ENCODE assay signal across 19 cellular contexts in the genomic region with DNA sequence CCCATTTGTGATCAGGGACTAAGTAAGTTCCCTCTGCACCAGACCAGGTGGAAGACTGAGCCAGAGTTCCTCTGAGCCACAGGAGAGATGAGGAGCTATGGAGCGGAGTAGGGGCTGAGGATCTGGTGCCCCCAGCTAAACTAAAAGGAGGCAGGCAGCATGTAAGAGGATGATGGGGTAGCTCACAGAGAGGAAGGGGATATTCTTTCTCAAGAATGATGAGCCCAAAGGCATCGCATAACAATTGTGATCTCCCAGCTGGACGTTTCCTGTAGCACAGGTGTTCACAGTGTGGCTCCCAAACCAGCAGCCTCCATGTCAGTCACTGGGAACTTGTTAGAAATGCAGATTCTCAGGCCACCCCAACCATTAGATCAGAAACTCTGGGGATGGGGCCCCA. TPM values are rescaled to one million over a fixed set of nuclear protein-coding genes. Genes with fewer than 3 reads are reported as not detected.
DNase-seq lines count a peak whose midpoint lies in the region; ATAC-seq and TF ChIP-seq lines count a peak whose summit lies in the region.
"Had no signal": no experiment of that assay in that cellular context is flagged by ENCODE, and none has a peak within 500 bp of the region (broad histone marks: within the 10 kb centered on the region; RNA-seq: fewer than 3 reads in every experiment).

No MANE protein-coding gene starts in this region.

- H3K9me3 Mint-ChIP-seq in nephron progenitor cell (no peaks in the 10 kb centered on the region), Caco-2 (ENCODE audit: unreplicated experiment) (no peaks in the 10 kb centered on the region)
- H3K9me3 Mint-ChIP-seq: CD8-positive, alpha-beta T cell; naive B cell; stimulated activated naive CD8-positive, alpha-beta T cell treated with anti-CD3 and anti-CD28 coated beads, Interleukin-15, amount 100 ng/mL, for 72 hours had no signal

- intact Hi-C loops in breast epithelium (cut with DNase I; ENCODE audit: low total_unique reads), result no loop called here
- intact Hi-C loops in mammary epithelial cell (cut with micrococcal nuclease), result no loop called here
- intact Hi-C loops in esophagus squamous epithelium (cut with DNase I), result no loop called here
- intact Hi-C loops in upper lobe of right lung (cut with DNase I), result no loop called here
- intact Hi-C loops in Caco-2 (cut with micrococcal nuclease; ENCODE audit: unreplicated experiment), result no loop called here

- POLR2A ChIA-PET in Caco-2 (lab: Charles Lee), result interaction anchor here (1.3 kb wide), 1 partner anchor 223 kb away, joined by 5 read pairs; no protein-coding TSS in a partner anchor

- H3K4me3 ChIP-seq in breast epithelium (no peak overlapping the region), mammary epithelial cell (replicated peaks in 1 of 3; ENCODE audit: insufficient read depth in 1 of 3, low read depth in 2 of 3, low read length in 3 of 3) (no peak overlapping the region), esophagus squamous epithelium (no peak overlapping the region), upper lobe of right lung (no peak overlapping the region), Caco-2 (ENCODE audit: low read depth, low read length) (no peak overlapping the region)
- H3K4me3 ChIP-seq: MG63, right lobe of liver had no signal

- H3K27me3 ChIP-seq in breast epithelium, result no peaks in the 10 kb centered on the region
- no peaks in the 10 kb centered on the region for H3K27me3 ChIP-seq in mammary epithelial cell (ENCODE audit: insufficient read depth, low read length)
- H3K27me3 ChIP-seq in esophagus squamous epithelium, result no peaks in the 10 kb centered on the region
- no peaks in the 10 kb centered on the region for H3K27me3 ChIP-seq in upper lobe of right lung
- H3K27me3 ChIP-seq in Caco-2 (replicated peaks; ENCODE audit: control insufficient read depth, insufficient read depth, low read length), result no peaks in the 10 kb centered on the region; the same call in 1 of the 2 replicates
- H3K27me3 ChIP-seq: MG63, right lobe of liver had no signal

- dilution Hi-C loops in mammary epithelial cell (cut with HindIII; ENCODE audit: low sequenced_read_pairs), result no loop called here

- H3K9me3 ChIP-seq in breast epithelium (no peaks in the 10 kb centered on the region), mammary epithelial cell (replicated peaks; ENCODE audit: insufficient read depth, low read length) (no peaks in the 10 kb centered on the region), esophagus squamous epithelium (no peaks in the 10 kb centered on the region), upper lobe of right lung (no peaks in the 10 kb centered on the region), Caco-2 (no peaks in the 10 kb centered on the region)
- H3K9me3 ChIP-seq: MG63, right lobe of liver had no signal

- ATAC-seq in upper lobe of right lung (no peak), HG02885 (IDR thresholded peaks at IDR 0.05; ENCODE audit: poor library complexity, unreplicated experiment) (no peak)
- ATAC-seq: CD8-positive, alpha-beta T cell; right lobe of liver; stimulated activated naive CD8-positive, alpha-beta T cell treated with anti-CD3 and anti-CD28 coated beads, Interleukin-15, amount 100 ng/mL, for 72 hours had no signal

- CTCF ChIA-PET in mammary epithelial cell (lab: Charles Lee; ENCODE audit: low non-redundant PET), result interaction anchor here (1.0 kb wide), 1 partner anchor 27 kb away, joined by 8 read pairs; no protein-coding TSS in a partner anchor
- CTCF ChIA-PET in Caco-2 (lab: Charles Lee), result interaction anchor here (0.9 kb wide), 1 partner anchor 14 kb away, joined by 3 read pairs; no protein-coding TSS in a partner anchor

- TF ChIP-seq POLR2A in breast epithelium (IDR thresholded peaks at IDR 0.05) (no peak), esophagus squamous epithelium (IDR thresholded peaks at IDR 0.05) (no peak)

- H3K4me1 Mint-ChIP-seq in nephron progenitor cell (peaks cover 51% of the 10 kb centered on the region), Caco-2 (ENCODE audit: low read depth, unreplicated experiment) (no peaks in the 10 kb centered on the region)

- H3K4me2 ChIP-seq in mammary epithelial cell (ENCODE audit: insufficient read depth, low read depth, low read length), result no peak overlapping the region

- H3K4me1 ChIP-seq in breast epithelium (peaks cover 6% of the 10 kb centered on the region in 2 donors), mammary epithelial cell (ENCODE audit: insufficient read depth, low read length) (peaks cover 34% of the 10 kb centered on the region), esophagus squamous epithelium (peaks cover 0 to 41% (median 21%) of the 10 kb centered on the region in 3 donors), upper lobe of right lung (peaks cover 10% of the 10 kb centered on the region), Caco-2 (no peaks in the 10 kb centered on the region)
- H3K4me1 ChIP-seq: right lobe of liver had no signal

- H3K36me3 ChIP-seq in breast epithelium, result no peaks in the 10 kb centered on the region
- no peaks in the 10 kb centered on the region for H3K36me3 ChIP-seq in mammary epithelial cell (ENCODE audit: insufficient read depth, low read length)
- no peaks in the 10 kb centered on the region for H3K36me3 ChIP-seq in esophagus squamous epithelium
- no peaks in the 10 kb centered on the region for H3K36me3 ChIP-seq in upper lobe of right lung
- no peaks in the 10 kb centered on the region for H3K36me3 ChIP-seq in Caco-2 (ENCODE audit: control insufficient read depth, insufficient read depth, low read length)
- H3K36me3 ChIP-seq: MG63, right lobe of liver had no signal

- no peaks in the 10 kb centered on the region for H4K20me1 ChIP-seq in mammary epithelial cell (ENCODE audit: insufficient read depth, low read length)

- no peak for TF ChIP-seq CTCF in breast epithelium (IDR thresholded peaks at IDR 0.05)
- TF ChIP-seq CTCF in mammary epithelial cell (conservative IDR thresholded peaks at IDR 0.05 in 1 of 2, IDR thresholded peaks at IDR 0.05 in 1 of 2; ENCODE audit: extremely low read depth in 1 of 2, insufficient read depth in 1 of 2, low read depth in 1 of 2, low read length in 2 of 2), result no peak
- TF ChIP-seq CTCF in esophagus squamous epithelium (IDR thresholded peaks at IDR 0.05), result no peak
- TF ChIP-seq CTCF in nephron progenitor cell (IDR thresholded peaks at IDR 0.05), result no peak
- TF ChIP-seq CTCF in upper lobe of right lung (IDR thresholded peaks at IDR 0.05), result no peak
- TF ChIP-seq CTCF in Caco-2 (IDR thresholded peaks at IDR 0.05; ENCODE audit: insufficient read depth in 1 of 2, low read depth in 1 of 2, low read length in 1 of 2, severe bottlenecking in 1 of 2, unreplicated experiment in 1 of 2), result no peak

- 75% methylated on average over 3 of the region's 3 CpGs for WGBS in mammary epithelial cell (ENCODE audit: low coverage, missing lambda C conversion rate)
- 80 to 85% methylated on average over 3 of the region's 3 CpGs for WGBS in esophagus squamous epithelium, 2 donors

- H3K36me3 Mint-ChIP-seq in nephron progenitor cell (ENCODE audit: low read depth), result no peaks in the 10 kb centered on the region
- no peaks in the 10 kb centered on the region for H3K36me3 Mint-ChIP-seq in Caco-2 (ENCODE audit: insufficient read depth, unreplicated experiment)
- H3K36me3 Mint-ChIP-seq: activated naive CD8-positive, alpha-beta T cell; CD8-positive, alpha-beta T cell; naive B cell had no signal

- in situ Hi-C loops in mammary epithelial cell (cut with MboI; ENCODE audit: low sequenced_read_pairs in 2 of 2), result loop anchor here in 1 of 2 donors (25.0 kb wide), 2 partner anchors 192 to 617 kb away; no protein-coding TSS in a partner anchor

- H3K4me3 Mint-ChIP-seq in nephron progenitor cell, result peak overlapping the region; percentile 14
- H3K4me3 Mint-ChIP-seq in Caco-2 (ENCODE audit: unreplicated experiment), result no peak overlapping the region
- H3K4me3 Mint-ChIP-seq: activated naive CD8-positive, alpha-beta T cell; CD8-positive, alpha-beta T cell; immature natural killer cell; naive B cell; stimulated activated naive CD8-positive, alpha-beta T cell treated with anti-CD3 and anti-CD28 coated beads, Interleukin-15, amount 100 ng/mL, for 72 hours had no signal

- H3K27me3 Mint-ChIP-seq in nephron progenitor cell (ENCODE audit: low read depth, poor library complexity), result peaks cover 64% of the 10 kb centered on the region
- H3K27me3 Mint-ChIP-seq in Caco-2 (ENCODE audit: insufficient read depth, unreplicated experiment), result peaks cover 13% of the 10 kb centered on the region

- no TSS peak for BruUV-seq in mammary epithelial cell (replicated peaks; lab: Mats Ljungman, UMichigan)
- BruUV-seq in Caco-2 (replicated peaks; lab: Mats Ljungman, UMichigan), result no TSS peak

- H3K9ac ChIP-seq in mammary epithelial cell (ENCODE audit: insufficient read depth, low read length), result no peak overlapping the region

- peak overlapping the region; percentile 56 for H3K27ac Mint-ChIP-seq in nephron progenitor cell
- no peak overlapping the region for H3K27ac Mint-ChIP-seq in Caco-2 (ENCODE audit: unreplicated experiment)
- H3K27ac Mint-ChIP-seq: activated naive CD8-positive, alpha-beta T cell; CD8-positive, alpha-beta T cell; immature natural killer cell; naive B cell had no signal

- H2AFZ ChIP-seq in mammary epithelial cell (ENCODE audit: low read depth, low read length), result no peak overlapping the region

- DNase-seq in breast epithelium (ENCODE audit: low spot score in 2 of 2) (no peak), mammary epithelial cell (no peak), esophagus squamous epithelium (lab: John Stamatoyannopoulos, UW) (no peak), nephron progenitor cell (no peak), upper lobe of right lung (no peak), Caco-2 (no peak), HuH-7.5 (ENCODE audit: low spot score) (no peak)
- DNase-seq: CD8-positive, alpha-beta T cell; cerebellar nuclear complex; GDM1; immature natural killer cell; naive B cell; right lobe of liver; stimulated activated naive CD8-positive, alpha-beta T cell treated with anti-CD3 and anti-CD28 coated beads, Interleukin-15, amount 100 ng/mL, for 72 hours; T-helper 1 cell had no signal

- no peaks in the 10 kb centered on the region for H3K79me2 ChIP-seq in mammary epithelial cell (ENCODE audit: insufficient read depth, low read length)

- H3K27ac ChIP-seq in breast epithelium (peak overlapping the region; percentile 63 to 80), mammary epithelial cell (ENCODE audit: insufficient read depth, low read depth, low read length) (no peak overlapping the region), esophagus squamous epithelium (peak overlapping the region; percentile 31 to 84 (median 68)), upper lobe of right lung (peak overlapping the region; percentile 55)
- H3K27ac ChIP-seq: right lobe of liver had no signal

RNA-seq across cellular contexts. Expression of a gene that starts 24.4 kb away (rescaled TPM):
- total RNA-seq in breast epithelium (1 to 10 TPM in 1 of 3 donors, under 1 TPM in 2; 0.32 to 2.0 (median 0.44) TPM), mammary epithelial cell (under 1 TPM in 1 of 2 donors, not detected in 1; 0.17 TPM), esophagus squamous epithelium (1 to 10 TPM in 3 of 4 donors, under 1 TPM in 1; 0.83 to 8.8 (median 1.8) TPM), upper lobe of right lung (39.1 TPM), Caco-2 (2022) (not detected in 2 replicates)
- polyA plus RNA-seq in mammary epithelial cell, result not detected
- polyA minus RNA-seq in mammary epithelial cell, result not detected
- total RNA-seq: A172; CD8-positive, alpha-beta T cell had no signal

RNA-seq across cellular contexts. Expression of a gene that starts 44.5 kb away (rescaled TPM):
- total RNA-seq in breast epithelium (10 to 100 TPM; 17.9 to 22.6 (median 21.9) TPM), mammary epithelial cell (10 to 100 TPM in 1 of 2 donors, 1 to 10 TPM in 1; 2.4 to 16.5 TPM), esophagus squamous epithelium (1 to 10 TPM in 3 of 4 donors, under 1 TPM in 1; 0.11 to 5.7 (median 2.1) TPM), upper lobe of right lung (8.2 TPM), Caco-2 (2022) (0.12 and 0.20 TPM in 2 replicates)
- 0.79 TPM for polyA plus RNA-seq in mammary epithelial cell
- 1.1 TPM for polyA minus RNA-seq in mammary epithelial cell
- total RNA-seq: CD8-positive, alpha-beta T cell had no signal
- polyA plus RNA-seq: immature natural killer cell had no signal
